15 cellular contexts compared by ENCODE assay signal in the genomic region with DNA sequence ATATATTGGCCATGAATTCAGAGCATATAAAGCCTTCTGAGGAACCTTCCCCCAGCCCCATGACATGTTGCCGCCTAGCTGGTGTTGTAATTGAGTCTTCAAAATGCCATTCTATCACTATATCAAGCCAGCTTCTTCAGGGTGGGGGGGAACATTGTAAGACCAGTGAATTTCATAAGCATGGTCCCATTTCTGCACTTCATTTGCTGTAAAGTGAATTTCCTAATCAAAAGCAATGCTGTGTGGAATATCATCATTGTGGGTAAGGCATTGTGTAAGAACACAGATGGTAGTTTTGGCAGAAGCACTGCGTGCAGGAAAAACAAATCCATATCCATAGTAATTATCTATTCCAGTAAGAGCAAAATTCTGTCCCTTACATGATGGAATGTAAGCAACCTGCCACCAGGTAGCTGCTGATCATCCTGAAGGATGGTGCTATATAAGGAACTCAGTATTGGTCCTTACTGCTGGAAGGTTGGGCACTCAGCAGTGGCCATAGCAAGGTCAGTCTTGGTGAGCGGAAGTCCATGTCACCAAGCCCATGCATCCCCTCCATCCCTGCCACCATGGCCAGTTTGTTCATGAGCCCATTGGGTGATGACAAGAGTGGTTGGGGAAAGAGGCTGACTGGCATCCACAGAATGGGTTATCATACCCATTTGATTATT.
A peak's percentile ranks its signal among the peaks of the same experiment; 100 is the strongest.
DNase-seq lines count a peak whose midpoint lies in the region; TF ChIP-seq lines count a peak whose summit lies in the region.
"Had no signal": no experiment of that assay in that cellular context is flagged by ENCODE, and none has a peak within 500 bp of the region (broad histone marks: within the 10 kb centered on the region; RNA-seq: fewer than 3 reads in every experiment).

No MANE protein-coding gene starts in this region.

- H3K27ac ChIP-seq in subcutaneous abdominal adipose tissue (ENCODE audit: low read depth, low read length), result peak overlapping the region; percentile 49
- H3K27ac ChIP-seq: dorsolateral prefrontal cortex, foreskin keratinocyte, pancreas, testis had no signal

- H3K4me3 ChIP-seq in cardiac fibroblast (replicated peaks in 1 of 2; ENCODE audit: low read depth in 2 of 2, low read length in 2 of 2) (no peak overlapping the region), subcutaneous abdominal adipose tissue (ENCODE audit: low read depth in 1 of 5, low read length in 5 of 5) (no peak overlapping the region), H7 (ENCODE audit: insufficient read depth, low read depth, low read length) (no peak overlapping the region)
- H3K4me3 ChIP-seq: dorsolateral prefrontal cortex, pancreas, testis had no signal

- TF ChIP-seq CTCF in cardiac fibroblast (IDR thresholded peaks at IDR 0.05; ENCODE audit: low read depth, low read length), result no peak

- peaks cover 0 to 30% (median 15%) of the 10 kb centered on the region in 5 donors for H3K9me3 ChIP-seq in subcutaneous abdominal adipose tissue (ENCODE audit: control insufficient read depth in 5 of 5, low read length in 5 of 5)
- H3K9me3 ChIP-seq: pancreas, testis had no signal

- DNase-seq in HCEC 1CT (peak; percentile 58), cardiac fibroblast (ENCODE audit: low read depth in 2 of 2) (peak; percentile 92 to 98), iris pigment epithelial cell (ENCODE audit: low read depth) (peak; percentile 86), H7 (no peak), ureter (ENCODE audit: low spot score) (no peak), COR-L47 (lab: John Stamatoyannopoulos, UW) (no peak)
- DNase-seq: activated CD4-positive, alpha-beta T cell treated with anti-CD3 and anti-CD28 coated beads, Interleukin-2, amount 50 U/mL, for 4 hours; aorta; CD8-positive, alpha-beta memory T cell; dorsolateral prefrontal cortex; foreskin keratinocyte; NCI-H2171 treated with DMSO at 0.1 percent for 48 hours; pancreas; testis had no signal

- H3K4me1 ChIP-seq in subcutaneous abdominal adipose tissue (ENCODE audit: control insufficient read depth in 5 of 5, insufficient read depth in 5 of 5, low read length in 5 of 5), result peaks cover 3 to 13% (median 11%) of the 10 kb centered on the region in 5 donors
- H3K4me1 ChIP-seq: foreskin keratinocyte, pancreas, testis had no signal

- peak overlapping the region in 1 of 5 donors; percentile 25 for H3K9ac ChIP-seq in subcutaneous abdominal adipose tissue (ENCODE audit: low read length in 5 of 5)

- H3K27me3 ChIP-seq in subcutaneous abdominal adipose tissue (ENCODE audit: control insufficient read depth in 5 of 5, insufficient read depth in 4 of 5, low read length in 5 of 5) (no peaks in the 10 kb centered on the region), H7 (ENCODE audit: control insufficient read depth, insufficient read depth, low read length) (no peaks in the 10 kb centered on the region)
- H3K27me3 ChIP-seq: pancreas, testis had no signal

- H3K36me3 ChIP-seq in subcutaneous abdominal adipose tissue (ENCODE audit: control insufficient read depth in 5 of 5, insufficient read depth in 5 of 5, low read length in 5 of 5) (no peaks in the 10 kb centered on the region), H7 (replicated peaks; ENCODE audit: control insufficient read depth, insufficient read depth, low read length) (no peaks in the 10 kb centered on the region)
- H3K36me3 ChIP-seq: pancreas had no signal

Comparison
In these comparisons a context has a peak if more than half of its experiments do, and no peak if none do; other contexts are left out.
1. DNase-seq: peak in HCEC 1CT (single experiment), cardiac fibroblast (2 of 2) and iris pigment epithelial cell (single experiment); none in H7 (single experiment), ureter (single experiment) and COR-L47 (single experiment).